10 cellular contexts compared by ENCODE assay signal in the genomic region with DNA sequence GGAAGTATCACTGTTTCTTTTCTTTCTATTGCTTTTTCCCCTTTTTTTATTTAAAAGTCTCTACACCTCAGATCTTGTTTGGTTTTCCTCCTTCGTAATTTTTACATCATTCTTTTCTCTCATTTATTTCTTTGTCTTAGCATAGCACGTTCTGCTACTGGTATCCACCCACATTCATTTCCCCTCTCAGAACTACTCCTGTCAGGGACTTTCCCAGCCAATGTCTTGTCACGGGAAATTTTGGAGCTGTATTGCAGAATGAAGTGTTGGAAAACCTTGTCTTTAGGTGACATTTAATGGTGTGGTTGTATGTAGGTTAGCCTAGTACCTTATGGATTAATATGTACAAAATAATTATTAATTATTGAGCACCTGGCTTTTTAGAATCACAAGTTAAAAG. TPM values are rescaled to one million over a fixed set of nuclear protein-coding genes. Genes with fewer than 3 reads are reported as not detected.
DNase-seq lines count a peak whose midpoint lies in the region; ATAC-seq and TF ChIP-seq lines count a peak whose summit lies in the region.
"Had no signal": no experiment of that assay in that cellular context is flagged by ENCODE, and none has a peak within 500 bp of the region (broad histone marks: within the 10 kb centered on the region; RNA-seq: fewer than 3 reads in every experiment).

No MANE protein-coding gene starts in this region.

- H3K4me1 Mint-ChIP-seq in activated naive CD8-positive, alpha-beta T cell treated with anti-CD3 and anti-CD28 coated beads for 36 hours: peaks cover 15% of the 10 kb centered on the region
- H3K4me1 Mint-ChIP-seq in stimulated activated naive CD8-positive, alpha-beta T cell treated with anti-CD3 and anti-CD28 coated beads, Interleukin-15, amount 100 ng/mL, for 72 hours: peaks cover 23% of the 10 kb centered on the region

- H3K4me1 ChIP-seq in heart left ventricle (peaks cover 0 to 52% (median 14%) of the 10 kb centered on the region in 12 donors), right cardiac atrium (ENCODE audit: control insufficient read depth, insufficient read depth, low read length) (peaks cover 4% of the 10 kb centered on the region)

- H3K27me3 ChIP-seq in heart left ventricle (no peaks in the 10 kb centered on the region), right cardiac atrium (ENCODE audit: control insufficient read depth, insufficient read depth) (no peaks in the 10 kb centered on the region)

- WGBS in heart left ventricle, 4 donors: 43 to 61% (median 52%) methylated on average over 3 of the region's 3 CpGs
- WGBS in right cardiac atrium: 40% methylated on average over 3 of the region's 3 CpGs

- H3K9me3 Mint-ChIP-seq in activated naive CD8-positive, alpha-beta T cell treated with anti-CD3 and anti-CD28 coated beads for 36 hours: no peaks in the 10 kb centered on the region
- H3K9me3 Mint-ChIP-seq in stimulated activated naive CD8-positive, alpha-beta T cell treated with anti-CD3 and anti-CD28 coated beads, Interleukin-15, amount 100 ng/mL, for 72 hours: no peaks in the 10 kb centered on the region

- H3K36me3 ChIP-seq in heart left ventricle: peaks cover 0 to 65% (median 55%) of the 10 kb centered on the region in 9 donors

- TF ChIP-seq CTCF in heart left ventricle (IDR thresholded peaks at IDR 0.05): no peak

- intact Hi-C loops in heart left ventricle (cut with DNase I): loop anchor here in 1 of 10 donors (5.0 kb wide), 1 partner anchor 88 kb away; the partner anchor contains the start of gene PRKAG3
- intact Hi-C loops in right cardiac atrium (cut with DNase I): no loop called here

- no peak for DNase-seq in heart left ventricle
- DNase-seq in right cardiac atrium: no peak
- no peak for DNase-seq in activated naive CD8-positive, alpha-beta T cell treated with anti-CD3 and anti-CD28 coated beads for 36 hours
- DNase-seq in stimulated activated naive CD8-positive, alpha-beta T cell treated with anti-CD3 and anti-CD28 coated beads, Interleukin-15, amount 100 ng/mL, for 72 hours: no peak
- DNase-seq in stimulated activated CD8-positive, alpha-beta memory T cell treated with anti-CD3 and anti-CD28 coated beads, Interleukin-4, amount 100 ng/mL, for 48 hours: no peak
- no peak for DNase-seq in retina
- DNase-seq in GOT3 (lab: John Stamatoyannopoulos, UW): no peak
- DNase-seq: DMS79, MM.1S had no signal

- H3K4me3 Mint-ChIP-seq in activated naive CD8-positive, alpha-beta T cell treated with anti-CD3 and anti-CD28 coated beads for 36 hours: no peak overlapping the region
- H3K4me3 Mint-ChIP-seq in stimulated activated naive CD8-positive, alpha-beta T cell treated with anti-CD3 and anti-CD28 coated beads, Interleukin-15, amount 100 ng/mL, for 72 hours: peak overlapping the region in 1 of 2 donors; percentile 1

- peak overlapping the region in 8 of 12 donors; percentile 11 to 85 (median 74) for H3K27ac ChIP-seq in heart left ventricle
- H3K27ac ChIP-seq in right cardiac atrium (ENCODE audit: low read length): no peak overlapping the region

- no peaks in the 10 kb centered on the region for H3K27me3 Mint-ChIP-seq in activated naive CD8-positive, alpha-beta T cell treated with anti-CD3 and anti-CD28 coated beads for 36 hours
- no peaks in the 10 kb centered on the region for H3K27me3 Mint-ChIP-seq in stimulated activated naive CD8-positive, alpha-beta T cell treated with anti-CD3 and anti-CD28 coated beads, Interleukin-15, amount 100 ng/mL, for 72 hours

- no peak for TF ChIP-seq POLR2A in heart left ventricle (IDR thresholded peaks at IDR 0.05)

- H3K4me3 ChIP-seq in heart left ventricle (no peak overlapping the region), right cardiac atrium (ENCODE audit: low read length) (no peak overlapping the region)

- H3K9me3 ChIP-seq in heart left ventricle (no peaks in the 10 kb centered on the region), right cardiac atrium (ENCODE audit: control insufficient read depth, low read length) (no peaks in the 10 kb centered on the region)

- peaks cover 32% of the 10 kb centered on the region for H3K36me3 Mint-ChIP-seq in activated naive CD8-positive, alpha-beta T cell treated with anti-CD3 and anti-CD28 coated beads for 36 hours

- peak overlapping the region; percentile 30 for H3K27ac Mint-ChIP-seq in activated naive CD8-positive, alpha-beta T cell treated with anti-CD3 and anti-CD28 coated beads for 36 hours
- H3K27ac Mint-ChIP-seq in stimulated activated naive CD8-positive, alpha-beta T cell treated with anti-CD3 and anti-CD28 coated beads, Interleukin-15, amount 100 ng/mL, for 72 hours: peak overlapping the region; percentile 0 to 2

- ATAC-seq in heart left ventricle (no peak), right cardiac atrium (no peak), GM18868 (IDR thresholded peaks at IDR 0.05; ENCODE audit: unreplicated experiment) (peak; percentile 56)
- ATAC-seq in stimulated activated naive CD8-positive, alpha-beta T cell treated with anti-CD3 and anti-CD28 coated beads, Interleukin-15, amount 100 ng/mL, for 72 hours: no peak

RNA-seq across cellular contexts. Expression of gene TTLL4, which starts 34.0 kb away (rescaled TPM):
- total RNA-seq in heart left ventricle (10 to 100 TPM in 2 of 9 donors, 1 to 10 TPM in 7; 5.3 to 14.0 (median 6.0) TPM), right cardiac atrium (10 to 100 TPM in 1 of 4 donors, 1 to 10 TPM in 3; 5.7 to 15.8 (median 8.3) TPM)
- polyA plus RNA-seq in heart left ventricle (1 to 10 TPM; 5.4 to 6.2 TPM), right cardiac atrium (5.4 TPM)
- total RNA-seq in activated naive CD8-positive, alpha-beta T cell treated with anti-CD3 and anti-CD28 coated beads for 36 hours: 10 to 100 TPM; 34.2 to 36.7 TPM

RNA-seq across cellular contexts. Expression of gene CYP27A1, which starts 37.3 kb away (rescaled TPM):
- total RNA-seq in heart left ventricle (10 to 100 TPM in 3 of 9 donors, 1 to 10 TPM in 6; 3.3 to 43.8 (median 7.5) TPM), right cardiac atrium (10 to 100 TPM; 15.0 to 20.2 (median 16.3) TPM)
- polyA plus RNA-seq in heart left ventricle (1 to 10 TPM; 5.1 to 5.4 TPM), right cardiac atrium (14.0 TPM)
- not detected for total RNA-seq in activated naive CD8-positive, alpha-beta T cell treated with anti-CD3 and anti-CD28 coated beads for 36 hours

Comparison
In these comparisons a context has a peak if more than half of its experiments do, and no peak if none do; other contexts are left out.
1. RNA of gene CYP27A1, which starts 37.3 kb away (total RNA-seq): 15.0 to 20.2 TPM in right cardiac atrium and 3.3 to 43.8 TPM in heart left ventricle; not detected in activated naive CD8-positive, alpha-beta T cell treated with anti-CD3 and anti-CD28 coated beads for 36 hours; every median in the first group is over 4 times any median in the second.